ENCODE assay signal across 29 cellular contexts in the genomic region with DNA sequence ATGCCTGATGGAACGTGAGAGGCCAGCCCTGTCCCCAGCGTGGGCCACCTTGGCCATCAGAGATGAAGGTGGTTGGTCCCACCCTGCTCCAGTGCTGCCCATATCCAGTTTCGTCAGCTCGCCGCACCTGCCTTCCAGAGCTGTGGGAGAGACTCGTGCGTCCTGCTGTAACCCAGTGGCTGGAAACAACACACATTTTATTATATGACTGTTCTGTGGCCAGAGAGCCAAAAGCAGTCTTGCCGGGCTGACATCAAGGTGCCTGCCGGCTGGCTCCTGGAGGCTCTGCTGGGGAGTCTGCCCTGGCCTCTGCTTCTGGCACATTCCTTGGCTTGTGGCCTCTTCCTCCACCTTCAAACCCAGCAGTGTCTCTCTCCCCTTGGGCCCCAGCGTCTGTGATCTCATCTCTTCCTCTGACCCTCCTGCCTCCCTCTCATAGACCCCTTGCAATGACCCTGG.
A peak's percentile ranks its signal among the peaks of the same experiment; 100 is the strongest.
DNase-seq lines count a peak whose midpoint lies in the region; ATAC-seq and TF ChIP-seq lines count a peak whose summit lies in the region.
"Had no signal": no experiment of that assay in that cellular context is flagged by ENCODE, and none has a peak within 500 bp of the region (broad histone marks: within the 10 kb centered on the region; RNA-seq: fewer than 3 reads in every experiment).

No MANE protein-coding gene starts in this region.

- H3K4me1 ChIP-seq in tibial nerve, result peaks cover 0 to 92% (median 26%) of the 10 kb centered on the region in 4 donors

- H3K27me3 ChIP-seq in tibial nerve, result no peaks in the 10 kb centered on the region
- H3K27me3 ChIP-seq: adrenal gland, colonic mucosa had no signal

- CTCF ChIA-PET in RWPE1 (lab: Yijun Ruan, JAX), result interaction anchor here (0.6 to 1.3 kb wide), 3 partner anchors 15 to 251 kb away, joined by 3 to 5 read pairs (median 5); no protein-coding TSS in a partner anchor

- peaks cover 8% of the 10 kb centered on the region for H3K36me3 Mint-ChIP-seq in brain
- no peaks in the 10 kb centered on the region for H3K36me3 Mint-ChIP-seq in neural crest cell (ENCODE audit: low read depth)

- WGBS in tibial nerve, 2 donors, result 83 to 92% methylated on average over 10 of the region's 10 CpGs

- H3K36me3 ChIP-seq in tibial nerve, result peaks cover 0 to 94% (median 7%) of the 10 kb centered on the region in 3 donors

- POLR2A ChIA-PET in RWPE1 (lab: Yijun Ruan, JAX; ENCODE audit: low non-redundant PET), result interaction anchor here (0.6 kb wide), 1 partner anchor 11 kb away, joined by 3 read pairs; no protein-coding TSS in a partner anchor

- H3K4me1 Mint-ChIP-seq in brain (peaks cover 26% of the 10 kb centered on the region), neural crest cell (no peaks in the 10 kb centered on the region)
- H3K4me1 Mint-ChIP-seq: activated CD4-positive, alpha-beta T cell treated with anti-CD3 and anti-CD28 coated beads, Interleukin-2, amount 10 ng/mL, durations not matched to agents 24 days and 14 days; stimulated activated naive CD8-positive, alpha-beta T cell treated with anti-CD3 and anti-CD28 coated beads, Interleukin-15, amount 100 ng/mL, for 72 hours; T-helper 17 cell had no signal

- H3K27ac Mint-ChIP-seq in brain, result peak overlapping the region in 4 of 5 experiments; percentile 73 to 93 (median 83)
- H3K27ac Mint-ChIP-seq in neural crest cell (ENCODE audit: unreplicated experiment), result peak overlapping the region; percentile 62
- H3K27ac Mint-ChIP-seq: activated CD4-positive, alpha-beta T cell treated with anti-CD3 and anti-CD28 coated beads, Interleukin-2, amount 10 ng/mL, durations not matched to agents 24 days and 14 days; activated T-cell treated with anti-CD3 and anti-CD28 coated beads, Interleukin-2, amount 50 U/mL, for 72 hours; immature natural killer cell; T-helper 17 cell had no signal

- H3K27me3 Mint-ChIP-seq in brain, result no peaks in the 10 kb centered on the region
- H3K27me3 Mint-ChIP-seq in neural crest cell (ENCODE audit: low read depth), result no peaks in the 10 kb centered on the region
- H3K27me3 Mint-ChIP-seq: activated CD4-positive, alpha-beta T cell treated with anti-CD3 and anti-CD28 coated beads, Interleukin-2, amount 10 ng/mL, durations not matched to agents 24 days and 14 days; stimulated activated naive CD8-positive, alpha-beta T cell treated with anti-CD3 and anti-CD28 coated beads, Interleukin-15, amount 100 ng/mL, for 72 hours; T-helper 17 cell had no signal

- H3K4me3 Mint-ChIP-seq in brain, result no peak overlapping the region
- no peak overlapping the region for H3K4me3 Mint-ChIP-seq in neural crest cell
- H3K4me3 Mint-ChIP-seq: activated CD4-positive, alpha-beta T cell treated with anti-CD3 and anti-CD28 coated beads, Interleukin-2, amount 10 ng/mL, durations not matched to agents 24 days and 14 days; activated T-cell treated with anti-CD3 and anti-CD28 coated beads, Interleukin-2, amount 50 U/mL, for 72 hours; immature natural killer cell; stimulated activated naive CD8-positive, alpha-beta T cell treated with anti-CD3 and anti-CD28 coated beads, Interleukin-15, amount 100 ng/mL, for 72 hours; T-helper 17 cell had no signal

- H3K9me3 Mint-ChIP-seq in brain (no peaks in the 10 kb centered on the region), neural crest cell (no peaks in the 10 kb centered on the region)
- H3K9me3 Mint-ChIP-seq: activated CD4-positive, alpha-beta T cell treated with anti-CD3 and anti-CD28 coated beads, Interleukin-2, amount 10 ng/mL, durations not matched to agents 24 days and 14 days; activated T-cell treated with anti-CD3 and anti-CD28 coated beads, Interleukin-2, amount 50 U/mL, for 72 hours; immature natural killer cell; stimulated activated naive CD8-positive, alpha-beta T cell treated with anti-CD3 and anti-CD28 coated beads, Interleukin-15, amount 100 ng/mL, for 72 hours had no signal

- peak overlapping the region; percentile 97 for H3K27ac ChIP-seq in RWPE1
- H3K27ac ChIP-seq in tibial nerve, result peak overlapping the region in 3 of 4 donors; percentile 50 to 86 (median 83)
- H3K27ac ChIP-seq: colonic mucosa had no signal

- H3K9me3 ChIP-seq in tibial nerve, result no peaks in the 10 kb centered on the region
- H3K9me3 ChIP-seq: adrenal gland, colonic mucosa had no signal

- no peak for DNase-seq in RWPE1 (ENCODE audit: low spot score)
- DNase-seq in neural crest cell (ENCODE audit: low read depth, low spot score), result no peak
- no peak for DNase-seq in tibial nerve (ENCODE audit: low spot score in 2 of 2)
- no peak for DNase-seq in SW 1271 (lab: John Stamatoyannopoulos, UW)
- DNase-seq in SW480 (ENCODE audit: low spot score), result no peak
- DNase-seq: activated CD4-positive, alpha-beta T cell treated with anti-CD3 and anti-CD28 coated beads, Interleukin-2, amount 10 ng/mL, durations not matched to agents 24 days and 14 days; activated naive CD4-positive, alpha-beta T cell treated with Interleukin-2 at 50 U/mL for 16 hours; activated T-cell treated with anti-CD3 and anti-CD28 coated beads, Interleukin-2, amount 50 U/mL, for 72 hours; adrenal gland; colonic mucosa; DMS79; GF-D8; HCEC 1CT; hypothalamus; immature natural killer cell; left colon; mesenchymal stem cell; NCI-H1092 treated with DMSO at 0.1 percent for 48 hours; NCI-H2029; NCI-H446 treated with DMSO at 0.1 percent for 48 hours; NCI-H82; RPMI8226; stimulated activated naive CD8-positive, alpha-beta T cell treated with anti-CD3 and anti-CD28 coated beads, Interleukin-15, amount 100 ng/mL, for 72 hours; T-helper 17 cell; trophoblast cell had no signal

- no peak for TF ChIP-seq EP300 in tibial nerve (IDR thresholded peaks at IDR 0.05)

- no peak overlapping the region for H3K4me3 ChIP-seq in tibial nerve
- H3K4me3 ChIP-seq: adrenal gland, colonic mucosa, SK-N-MC, skin epidermis had no signal

- ATAC-seq in GM21367 (IDR thresholded peaks at IDR 0.05; ENCODE audit: unreplicated experiment), result no peak
- ATAC-seq: activated T-cell treated with anti-CD3 and anti-CD28 coated beads, Interleukin-2, amount 50 U/mL, for 72 hours; stimulated activated naive CD8-positive, alpha-beta T cell treated with anti-CD3 and anti-CD28 coated beads, Interleukin-15, amount 100 ng/mL, for 72 hours; T-helper 17 cell had no signal

- TF ChIP-seq CTCF in RWPE1 (conservative IDR thresholded peaks at IDR 0.05; ENCODE audit: low read depth) (no peak), brain (conservative IDR thresholded peaks at IDR 0.05) (no peak), neural crest cell (conservative IDR thresholded peaks at IDR 0.05) (no peak), tibial nerve (IDR thresholded peaks at IDR 0.05) (no peak)

- no peak for TF ChIP-seq POLR2A in tibial nerve (IDR thresholded peaks at IDR 0.05)
